8 cellular contexts compared by ENCODE assay signal in the genomic region with DNA sequence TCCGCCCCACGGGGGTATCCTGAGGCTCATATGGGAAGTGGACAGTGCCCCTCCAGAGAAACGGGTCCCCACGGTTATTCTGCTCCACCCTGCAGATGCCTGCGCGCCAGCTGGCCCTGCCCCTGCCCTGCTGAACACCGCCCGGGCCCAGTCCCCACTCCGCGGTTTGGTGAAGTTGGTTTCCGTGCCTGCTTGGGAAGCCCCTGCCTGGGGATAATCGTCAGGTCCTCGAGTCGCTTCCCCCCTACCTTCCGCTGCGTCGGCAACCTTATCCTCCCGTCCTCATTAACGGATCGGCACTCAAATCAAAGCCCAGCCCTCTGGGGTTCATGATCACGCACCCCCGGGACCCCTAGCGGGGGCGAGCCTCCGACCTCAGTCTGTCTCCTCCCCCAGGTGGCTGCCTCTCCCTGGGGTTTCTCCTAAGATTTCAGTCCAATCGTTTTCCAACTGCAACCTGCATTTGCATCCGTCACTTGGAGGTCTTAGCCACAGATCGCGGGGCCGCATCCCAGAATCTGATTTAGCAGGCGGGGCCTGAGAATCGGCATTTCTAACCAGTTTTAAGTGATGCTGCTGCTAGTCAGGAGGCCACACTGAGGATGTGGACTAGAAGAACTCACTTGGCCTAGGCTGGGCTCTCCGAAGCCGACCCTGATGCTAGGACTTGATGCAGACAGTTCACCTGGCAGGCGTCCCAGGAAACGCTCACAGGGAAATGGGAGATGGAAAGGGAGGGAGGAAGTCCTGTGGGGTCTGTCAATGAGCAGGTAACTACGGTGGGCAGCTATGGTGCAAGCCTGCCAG. TPM values are rescaled to one million over a fixed set of nuclear protein-coding genes. Genes with fewer than 3 reads are reported as not detected.
A peak's percentile ranks its signal among the peaks of the same experiment; 100 is the strongest.
DNase-seq lines count a peak whose midpoint lies in the region; ATAC-seq and TF ChIP-seq lines count a peak whose summit lies in the region.

No MANE protein-coding gene starts in this region.

- no peak overlapping the region for H3K27ac ChIP-seq in neural cell (ENCODE audit: low read length)

- H3K27me3 ChIP-seq in GM06990 (replicated peaks; ENCODE audit: control insufficient read depth, insufficient read depth, low read length) = peaks cover 2% of the 10 kb centered on the region
- peaks cover 19% of the 10 kb centered on the region for H3K27me3 ChIP-seq in neural cell (ENCODE audit: insufficient read depth, low read depth, low read length)

- DNase-seq in GM06990 (ENCODE audit: extremely low read depth, insufficient read length) = no peak
- DNase-seq in NCI-H69 (lab: John Stamatoyannopoulos, UW) = peak; percentile 69
- peak; percentile 71 for DNase-seq in central memory CD4-positive, alpha-beta T cell
- no peak for DNase-seq in globus pallidus (ENCODE audit: low spot score)
- DNase-seq in kidney tubule cell (ENCODE audit: low spot score) = no peak

- ATAC-seq in HG03432 (IDR thresholded peaks at IDR 0.05; ENCODE audit: unreplicated experiment) (no peak), GM21619 (IDR thresholded peaks at IDR 0.05; ENCODE audit: unreplicated experiment) (no peak)

- H3K9me3 ChIP-seq in neural cell (ENCODE audit: low read length) = no peaks in the 10 kb centered on the region

- no peak for TF ChIP-seq EP300 in neural cell (conservative IDR thresholded peaks at IDR 0.05; ENCODE audit: poor library complexity, severe bottlenecking)

- H3F3A ChIP-seq in neural cell (ENCODE audit: insufficient read depth, low read length, poor library complexity, severe bottlenecking) = no peaks in the 10 kb centered on the region

- no peak overlapping the region for H2AFZ ChIP-seq in neural cell (ENCODE audit: low read depth, low read length)

- H3K79me2 ChIP-seq in neural cell (replicated peaks; ENCODE audit: insufficient read depth, low read length) = no peaks in the 10 kb centered on the region

- no peak overlapping the region for H3K4me2 ChIP-seq in neural cell (ENCODE audit: low read length)

- no peak overlapping the region for H3K9ac ChIP-seq in neural cell (ENCODE audit: low read length)

- H4K20me1 ChIP-seq in neural cell (ENCODE audit: insufficient read depth) = no peaks in the 10 kb centered on the region

- TF ChIP-seq RAD21 in neural cell (conservative IDR thresholded peaks at IDR 0.05) = no peak

- no peak for TF ChIP-seq CTCF in GM06990 (IDR thresholded peaks at IDR 0.05; ENCODE audit: insufficient read depth, low read length, poor library complexity, severe bottlenecking)
- no peak for TF ChIP-seq CTCF in neural cell (IDR thresholded peaks at IDR 0.05; ENCODE audit: poor library complexity, severe bottlenecking)

- no peaks in the 10 kb centered on the region for H3K9me2 ChIP-seq in neural cell (ENCODE audit: insufficient read depth, low read length)

- H3K4me3 ChIP-seq in GM06990 (replicated peaks; ENCODE audit: low read depth, low read length) (peak overlapping the region; percentile 11), neural cell (ENCODE audit: low read length) (peak overlapping the region; percentile 38)

- H3K36me3 ChIP-seq in GM06990 (ENCODE audit: control insufficient read depth, insufficient read depth, low read length) = peaks cover 6% of the 10 kb centered on the region
- no peaks in the 10 kb centered on the region for H3K36me3 ChIP-seq in neural cell (ENCODE audit: insufficient read depth, low read length)

TF ChIP-seq in neural cell, 6 proteins besides CTCF, POLR2A, EP300 and RAD21:
- TF ChIP-seq MXI1 (conservative IDR thresholded peaks at IDR 0.05; ENCODE audit: poor library complexity, severe bottlenecking) (no peak), EZH2 (IDR thresholded peaks at IDR 0.05; ENCODE audit: borderline replicate concordance, insufficient read depth, low read length, poor library complexity, severe bottlenecking) (no peak), TAF1 (IDR thresholded peaks at IDR 0.05; ENCODE audit: low read depth) (no peak), SMC3 (conservative IDR thresholded peaks at IDR 0.05; ENCODE audit: poor library complexity) (no peak), POLR2AphosphoS5 (IDR thresholded peaks at IDR 0.05) (no peak)
- TF ChIP-seq, protein P1, sequence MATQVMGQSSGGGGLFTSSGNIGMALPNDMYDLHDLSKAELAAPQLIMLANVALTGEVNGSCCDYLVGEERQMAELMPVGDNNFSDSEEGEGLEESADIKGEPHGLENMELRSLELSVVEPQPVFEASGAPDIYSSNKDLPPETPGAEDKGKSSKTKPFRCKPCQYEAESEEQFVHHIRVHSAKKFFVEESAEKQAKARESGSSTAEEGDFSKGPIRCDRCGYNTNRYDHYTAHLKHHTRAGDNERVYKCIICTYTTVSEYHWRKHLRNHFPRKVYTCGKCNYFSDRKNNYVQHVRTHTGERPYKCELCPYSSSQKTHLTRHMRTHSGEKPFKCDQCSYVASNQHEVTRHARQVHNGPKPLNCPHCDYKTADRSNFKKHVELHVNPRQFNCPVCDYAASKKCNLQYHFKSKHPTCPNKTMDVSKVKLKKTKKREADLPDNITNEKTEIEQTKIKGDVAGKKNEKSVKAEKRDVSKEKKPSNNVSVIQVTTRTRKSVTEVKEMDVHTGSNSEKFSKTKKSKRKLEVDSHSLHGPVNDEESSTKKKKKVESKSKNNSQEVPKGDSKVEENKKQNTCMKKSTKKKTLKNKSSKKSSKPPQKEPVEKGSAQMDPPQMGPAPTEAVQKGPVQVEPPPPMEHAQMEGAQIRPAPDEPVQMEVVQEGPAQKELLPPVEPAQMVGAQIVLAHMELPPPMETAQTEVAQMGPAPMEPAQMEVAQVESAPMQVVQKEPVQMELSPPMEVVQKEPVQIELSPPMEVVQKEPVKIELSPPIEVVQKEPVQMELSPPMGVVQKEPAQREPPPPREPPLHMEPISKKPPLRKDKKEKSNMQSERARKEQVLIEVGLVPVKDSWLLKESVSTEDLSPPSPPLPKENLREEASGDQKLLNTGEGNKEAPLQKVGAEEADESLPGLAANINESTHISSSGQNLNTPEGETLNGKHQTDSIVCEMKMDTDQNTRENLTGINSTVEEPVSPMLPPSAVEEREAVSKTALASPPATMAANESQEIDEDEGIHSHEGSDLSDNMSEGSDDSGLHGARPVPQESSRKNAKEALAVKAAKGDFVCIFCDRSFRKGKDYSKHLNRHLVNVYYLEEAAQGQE (IDR thresholded peaks at IDR 0.05; ENCODE audit: borderline replicate concordance) = no peak
TF ChIP-seq in neural cell: peak in this region for 0.

RNA-seq across cellular contexts. Expression of a gene that starts 27.6 kb away (rescaled TPM):
- polyA plus RNA-seq in neural cell = 45.6 and 46.2 TPM in 2 replicates
- polyA minus RNA-seq in neural cell = 54.0 and 58.0 TPM in 2 replicates

RNA-seq across cellular contexts. Expression of a gene that starts 40.7 kb away (rescaled TPM):
- 40.0 and 48.4 TPM in 2 replicates for polyA plus RNA-seq in neural cell
- 38.2 and 41.1 TPM in 2 replicates for polyA minus RNA-seq in neural cell

RNA-seq across cellular contexts. Expression of a gene that starts 57.7 kb away (rescaled TPM):
- not detected in 2 replicates for polyA plus RNA-seq in neural cell
- polyA minus RNA-seq in neural cell = not detected in 2 replicates

Comparison
In these comparisons a context has a peak if more than half of its experiments do, and no peak if none do; other contexts are left out.
1. DNase-seq: peak in NCI-H69 (single experiment) and central memory CD4-positive, alpha-beta T cell (single experiment); none in GM06990 (single experiment), globus pallidus (single experiment) and kidney tubule cell (single experiment).